ENCODE assay signal across 27 cellular contexts in the genomic region with DNA sequence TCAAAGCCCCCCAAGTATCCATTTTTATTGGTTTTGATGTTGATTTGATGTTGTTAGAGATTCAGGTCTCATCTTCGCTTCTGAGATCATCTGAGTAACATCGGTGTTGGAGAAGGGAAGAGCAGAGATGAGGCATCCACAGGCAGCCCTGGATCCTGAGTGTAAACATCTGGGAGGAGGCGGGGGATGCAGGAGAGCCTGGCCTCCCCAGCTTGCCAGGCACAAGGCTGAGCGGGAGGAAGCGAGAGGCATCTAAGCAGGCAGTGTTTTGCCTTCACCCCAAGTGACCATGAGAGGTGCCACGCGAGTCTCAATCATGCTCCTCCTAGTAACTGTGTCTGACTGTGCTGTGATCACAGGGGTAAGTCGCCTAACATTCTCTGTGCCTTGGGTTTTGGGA. TPM values are rescaled to one million over a fixed set of nuclear protein-coding genes. Genes with fewer than 3 reads are reported as not detected.
"Had no signal": no experiment of that assay in that cellular context is flagged by ENCODE, and none has a peak within 500 bp of the region (broad histone marks: within the 10 kb centered on the region; RNA-seq: fewer than 3 reads in every experiment).

A gene with protein sequence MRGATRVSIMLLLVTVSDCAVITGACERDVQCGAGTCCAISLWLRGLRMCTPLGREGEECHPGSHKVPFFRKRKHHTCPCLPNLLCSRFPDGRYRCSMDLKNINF (plus strand): TSS at position 222 of the 400 bp plus-strand sequence. CDS start 68 bp downstream, at position 290.

- H3K4me1 ChIP-seq: ascending aorta, heart left ventricle, lower lobe of right lung, neural progenitor cell, psoas muscle, right atrium auricular region, stomach, suprapubic skin, transverse colon had no signal

- H3K4me3 ChIP-seq: ascending aorta, heart left ventricle, lower lobe of right lung, neural progenitor cell, psoas muscle, right atrium auricular region, stomach, suprapubic skin, transverse colon had no signal

- H3K36me3 ChIP-seq: ascending aorta, brain microvascular endothelial cell, heart left ventricle, lower lobe of right lung, neural progenitor cell, right atrium auricular region, stomach, suprapubic skin, transverse colon had no signal

- FAIRE-seq: endometrium had no signal

- H3K9ac ChIP-seq: neural progenitor cell had no signal

- ATAC-seq: activated naive CD4-positive, alpha-beta T cell treated with anti-CD3 and anti-CD28 coated beads, Interleukin-2, amount 50 U/mL, for 72 hours; heart left ventricle; lower lobe of right lung; naive thymus-derived CD8-positive, alpha-beta T cell; psoas muscle; stimulated activated effector memory CD8-positive, alpha-beta T cell treated with anti-CD3 and anti-CD28 coated beads, Interleukin-12 subunit alpha, Interleukin-12 subunit beta, amount 100 ng/mL, for 72 hours had no signal

- H3K4me2 ChIP-seq: neural progenitor cell had no signal

- H3K9me3 ChIP-seq: ascending aorta, heart left ventricle, lower lobe of right lung, psoas muscle, right atrium auricular region, stomach, suprapubic skin, transverse colon had no signal

- H3K27me3 ChIP-seq: ascending aorta, neural progenitor cell, right atrium auricular region had no signal

- DNase-seq: activated CD4-positive, alpha-beta T cell treated with anti-CD3 and anti-CD28 coated beads, Interleukin-2, amount 50 U/mL, for 1 hour; activated CD4-positive, CD25-positive, alpha-beta regulatory T cell treated with anti-CD3 and anti-CD28 coated beads, Interleukin-2, amount 50 U/mL, for 72 hours; activated T-cell treated with anti-CD3 and anti-CD28 coated beads, Interleukin-2, amount 50 U/mL, for 1 hour; brain microvascular endothelial cell; caudate nucleus; effector CD4-positive, alpha-beta T cell; heart left ventricle; islet precursor cell; lower lobe of right lung; naive thymus-derived CD8-positive, alpha-beta T cell; psoas muscle; stimulated activated CD4-positive, alpha-beta T cell treated with anti-CD3 and anti-CD28 coated beads, Interleukin-2, amount 100 ng/mL, for 24 hours; stomach; transverse colon had no signal

- H2AFZ ChIP-seq: neural progenitor cell had no signal

- H3K27ac ChIP-seq: ascending aorta, brain microvascular endothelial cell, heart left ventricle, lower lobe of right lung, neural progenitor cell, psoas muscle, right atrium auricular region, stomach, suprapubic skin, transverse colon, VCaP had no signal

RNA-seq across cellular contexts. Expression of the gene that starts here (rescaled TPM):
- total RNA-seq: activated naive CD4-positive, alpha-beta T cell treated with anti-CD3 and anti-CD28 coated beads, Interleukin-2, amount 50 U/mL, for 72 hours; ascending aorta; epithelial cell of proximal tubule; fibroblast of villous mesenchyme; lower lobe of right lung; naive thymus-derived CD8-positive, alpha-beta T cell; osteoblast; skeletal muscle tissue; stomach; T-helper 2 cell treated with Interferon-gamma antibody and Interleukin-4, amounts not matched to agents 100 ng/mL and 5 ng/mL, for 36 hours; transverse colon had no signal
- polyA plus RNA-seq: naive thymus-derived CD8-positive, alpha-beta T cell had no signal
